In the genomic region with DNA sequence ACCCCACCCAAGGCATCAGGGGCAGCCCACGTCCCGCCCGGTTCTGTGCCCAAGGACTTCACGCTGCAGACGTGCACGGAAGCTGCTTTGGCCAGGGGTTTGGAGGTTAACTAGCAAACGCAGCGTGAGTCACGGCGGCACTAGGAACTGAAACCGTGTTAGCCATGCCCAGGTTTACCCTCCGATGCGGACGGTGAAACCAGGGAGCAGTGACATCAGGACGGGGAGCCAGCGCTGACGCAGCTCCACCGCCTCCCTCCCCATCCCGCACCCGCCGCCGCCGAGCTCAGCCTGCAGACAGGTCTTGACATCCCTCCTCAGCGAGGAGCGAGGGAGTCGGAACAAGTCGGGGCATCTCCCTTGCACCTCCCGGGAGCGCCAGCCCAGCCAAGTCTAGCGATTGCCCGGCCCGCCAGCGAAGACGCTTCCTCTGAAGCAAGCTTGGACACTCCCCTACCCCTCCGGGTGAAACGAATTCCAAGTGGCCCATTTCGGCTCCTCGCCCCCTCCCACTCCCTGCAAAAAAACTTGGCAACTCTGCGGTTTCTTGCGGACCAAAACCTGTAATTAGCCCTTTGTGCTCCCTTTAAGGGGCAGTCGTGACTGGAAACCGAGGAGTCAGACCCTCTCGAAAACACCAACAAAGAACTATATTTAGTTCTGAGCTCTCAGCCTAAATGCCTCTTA, we compare ENCODE assay signal across 8 cellular contexts. TPM values are rescaled to one million over a fixed set of nuclear protein-coding genes. Genes with fewer than 3 reads are reported as not detected.
DNase-seq lines count a peak whose midpoint lies in the region; ATAC-seq and TF ChIP-seq lines count a peak whose summit lies in the region.

No MANE protein-coding gene starts in this region.

- H3K4me1 Mint-ChIP-seq in activated naive CD8-positive, alpha-beta T cell (ENCODE audit: low read depth): peaks cover 28% of the 10 kb centered on the region
- H3K4me1 Mint-ChIP-seq in type B pancreatic cell (ENCODE audit: unreplicated experiment): peaks cover 32% of the 10 kb centered on the region

- no peaks in the 10 kb centered on the region for H3K36me3 Mint-ChIP-seq in activated naive CD8-positive, alpha-beta T cell
- peaks cover 19% of the 10 kb centered on the region for H3K36me3 Mint-ChIP-seq in type B pancreatic cell

- peak overlapping the region; percentile 55 for H3K9ac ChIP-seq in parathyroid adenoma

- H3K4me1 ChIP-seq in parathyroid adenoma: no peaks in the 10 kb centered on the region

- peak overlapping the region; percentile 92 for H3K27ac ChIP-seq in parathyroid adenoma

- H2AFZ ChIP-seq in parathyroid adenoma: peak overlapping the region; percentile 100

- H3K27me3 ChIP-seq in parathyroid adenoma (ENCODE audit: control insufficient read depth, insufficient read depth, low read length): no peaks in the 10 kb centered on the region

- H3K4me3 Mint-ChIP-seq in activated naive CD8-positive, alpha-beta T cell: peak overlapping the region; percentile 97
- H3K4me3 Mint-ChIP-seq in type B pancreatic cell: peak overlapping the region; percentile 99

- peak overlapping the region; percentile 74 for H3K4me2 ChIP-seq in parathyroid adenoma (ENCODE audit: low read length)

- peak overlapping the region; percentile 81 for H3K4me3 ChIP-seq in parathyroid adenoma (ENCODE audit: low read depth, low read length)

- peak; percentile 26 for ATAC-seq in GM19467 (IDR thresholded peaks at IDR 0.05; ENCODE audit: unreplicated experiment)
- peak; percentile 19 for ATAC-seq in Right ventricle myocardium superior (ENCODE audit: poor library complexity)

- H3K36me3 ChIP-seq in parathyroid adenoma (ENCODE audit: control insufficient read depth, insufficient read depth, low read length): no peaks in the 10 kb centered on the region

- DNase-seq in COLO668 (lab: John Stamatoyannopoulos, UW; ENCODE audit: unreplicated experiment) (peak; percentile 44), HPDE6-E6E7 (ENCODE audit: extremely low spot score) (peak; percentile 94), SK-N-DZ (ENCODE audit: low spot score) (peak; percentile 7), Right ventricle myocardium superior (peak; percentile 82), type B pancreatic cell (ENCODE audit: extremely low spot score, unreplicated experiment) (peak; percentile 86)

- no peak for TF ChIP-seq CTCF in parathyroid adenoma (IDR thresholded peaks at IDR 0.05)
- TF ChIP-seq CTCF in type B pancreatic cell (conservative IDR thresholded peaks at IDR 0.05): no peak

- intact Hi-C loops in Right ventricle myocardium superior (cut with DNase I): loop anchor here (5.0 kb wide), 1 partner anchor 118 kb away; no protein-coding TSS in a partner anchor

- no peaks in the 10 kb centered on the region for H3K27me3 Mint-ChIP-seq in activated naive CD8-positive, alpha-beta T cell
- no peaks in the 10 kb centered on the region for H3K27me3 Mint-ChIP-seq in type B pancreatic cell

- H3K27ac Mint-ChIP-seq in activated naive CD8-positive, alpha-beta T cell: peak overlapping the region; percentile 92
- peak overlapping the region; percentile 99 for H3K27ac Mint-ChIP-seq in type B pancreatic cell

- H3K9me3 Mint-ChIP-seq in activated naive CD8-positive, alpha-beta T cell (ENCODE audit: low read depth): no peaks in the 10 kb centered on the region
- no peaks in the 10 kb centered on the region for H3K9me3 Mint-ChIP-seq in type B pancreatic cell

- H3K79me2 ChIP-seq in parathyroid adenoma: peaks cover 4% of the 10 kb centered on the region

- H3K9me3 ChIP-seq in parathyroid adenoma (ENCODE audit: control insufficient read depth, low read length): no peaks in the 10 kb centered on the region

RNA-seq across cellular contexts. Expression of a gene that starts 1.4 kb away (rescaled TPM):
- 0.75 and 0.91 TPM in 2 replicates for polyA plus RNA-seq in SK-N-DZ (2014; cell fraction: cytosol; rRNA removed)
- polyA plus RNA-seq in SK-N-DZ (2014; cell fraction: nucleus; rRNA removed): 0.22 and 0.42 TPM in 2 replicates
- total RNA-seq in Right ventricle myocardium superior (2.8 TPM), type B pancreatic cell (ENCODE audit: low replicate concordance) (16.5 and 33.1 TPM in 2 replicates)

Comparison
In these comparisons a context has a peak if more than half of its experiments do, and no peak if none do; other contexts are left out.
1. Peak in every context shown above with its lines: DNase-seq, ATAC-seq, H3K4me3 ChIP-seq and H3K27ac ChIP-seq.
2. DNase-seq: peak in every context shown above with its lines; median percentile 94 in HPDE6-E6E7; 86 in type B pancreatic cell; 82 in Right ventricle myocardium superior; 44 in COLO668; 7 in SK-N-DZ.